ENCODE assay signal across 17 cellular contexts in the genomic region with DNA sequence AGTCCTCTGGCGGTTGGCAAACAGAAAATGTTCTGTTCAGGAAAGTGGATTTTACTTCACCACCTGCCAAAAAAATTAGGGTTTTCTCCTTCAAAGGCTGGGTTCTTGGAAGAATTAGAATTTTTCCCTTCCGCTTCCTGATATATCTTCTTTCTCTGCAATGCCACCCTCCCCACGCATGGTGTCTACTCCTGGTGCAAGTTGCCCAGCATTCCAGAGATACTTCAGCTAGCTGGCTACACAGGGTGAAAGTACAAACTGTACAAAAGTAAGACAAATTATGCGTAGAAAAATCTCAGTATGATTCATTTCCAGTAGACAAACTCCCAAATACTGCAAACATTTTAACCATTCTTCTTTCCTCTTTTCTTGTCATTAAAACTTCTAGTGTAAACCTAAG.
DNase-seq lines count a peak whose midpoint lies in the region; ATAC-seq and TF ChIP-seq lines count a peak whose summit lies in the region.
"Had no signal": no experiment of that assay in that cellular context is flagged by ENCODE, and none has a peak within 500 bp of the region (broad histone marks: within the 10 kb centered on the region; RNA-seq: fewer than 3 reads in every experiment).

No MANE protein-coding gene starts in this region.

- no peak overlapping the region for H3K27ac ChIP-seq in Karpas-422 (ENCODE audit: low read length)
- H3K27ac ChIP-seq: A549, C4-2B, HL-60 had no signal

- H3K36me3 ChIP-seq in skeletal muscle satellite cell (ENCODE audit: insufficient read depth, low read length) (no peaks in the 10 kb centered on the region), Karpas-422 (ENCODE audit: insufficient read depth, low read length) (no peaks in the 10 kb centered on the region)
- H3K36me3 ChIP-seq: BE2C had no signal

- no peaks in the 10 kb centered on the region for H3K9me2 ChIP-seq in Karpas-422 (replicated peaks; ENCODE audit: insufficient read depth, low read length)

- H3K4me1 ChIP-seq in skeletal muscle satellite cell (ENCODE audit: control insufficient read depth, insufficient read depth, low read length) (peaks cover 24% of the 10 kb centered on the region), Karpas-422 (ENCODE audit: low read length) (no peaks in the 10 kb centered on the region)
- H3K4me1 ChIP-seq: A549, BE2C had no signal

- no peak overlapping the region for H2AFZ ChIP-seq in Karpas-422 (ENCODE audit: low read length)

- no peak overlapping the region for H3K4me3 ChIP-seq in epithelial cell of proximal tubule (ENCODE audit: low read depth, low read length)
- no peak overlapping the region for H3K4me3 ChIP-seq in skeletal muscle satellite cell (ENCODE audit: low read length)
- no peak overlapping the region for H3K4me3 ChIP-seq in Karpas-422 (ENCODE audit: low read length)
- H3K4me3 ChIP-seq: A549 had no signal

- peak; percentile 97 for ATAC-seq in omental fat pad (ENCODE audit: low FRiP score)
- ATAC-seq in GM18502 (IDR thresholded peaks at IDR 0.05; ENCODE audit: poor library complexity, unreplicated experiment) = no peak
- ATAC-seq: A549 had no signal

- TF ChIP-seq CTCF in epithelial cell of proximal tubule (conservative IDR thresholded peaks at IDR 0.05; ENCODE audit: low read depth, low read length) (peak; percentile 14), omental fat pad (IDR thresholded peaks at IDR 0.05) (no peak)

- H3K9me3 ChIP-seq in skeletal muscle satellite cell (replicated peaks; ENCODE audit: low read length) = no peaks in the 10 kb centered on the region
- peaks cover 6% of the 10 kb centered on the region; the same call in 1 of the 2 replicates for H3K9me3 ChIP-seq in Karpas-422 (ENCODE audit: low read length)
- H3K9me3 ChIP-seq: BE2C had no signal

- H3K27me3 ChIP-seq in skeletal muscle satellite cell (ENCODE audit: control insufficient read depth, insufficient read depth, low read length) (no peaks in the 10 kb centered on the region), Karpas-422 (ENCODE audit: low read length) (no peaks in the 10 kb centered on the region; the same call in 1 of the 2 replicates)

- peak overlapping the region; percentile 45 for H3K4me2 ChIP-seq in skeletal muscle satellite cell (ENCODE audit: low read length)
- no peak overlapping the region for H3K4me2 ChIP-seq in Karpas-422 (ENCODE audit: low read depth, low read length, poor library complexity, severe bottlenecking)
- H3K4me2 ChIP-seq: A549 had no signal

- H4K20me1 ChIP-seq in Karpas-422 (ENCODE audit: insufficient read depth, low read depth, low read length) = no peaks in the 10 kb centered on the region

- no peaks in the 10 kb centered on the region for H3K79me2 ChIP-seq in Karpas-422 (ENCODE audit: low read length)

- H3K9ac ChIP-seq in skeletal muscle satellite cell (ENCODE audit: low read depth, low read length) (no peak overlapping the region), Karpas-422 (ENCODE audit: low read length) (no peak overlapping the region)

- DNase-seq in amniotic epithelial cell (ENCODE audit: low read depth) = peak; percentile 33
- DNase-seq in epithelial cell of proximal tubule (ENCODE audit: low read depth) = no peak
- DNase-seq in omental fat pad (ENCODE audit: low spot score) = no peak
- no peak for DNase-seq in Karpas-422
- DNase-seq in midbrain (lab: John Stamatoyannopoulos, UW) = no peak
- DNase-seq: BE2C; CD4-positive, alpha-beta memory T cell; DMS153; DMS79 treated with DMSO at 0.1 percent for 48 hours; EL; HCEC 1CT; HFFc6 had no signal
